18 cellular contexts compared by ENCODE assay signal in the genomic region with DNA sequence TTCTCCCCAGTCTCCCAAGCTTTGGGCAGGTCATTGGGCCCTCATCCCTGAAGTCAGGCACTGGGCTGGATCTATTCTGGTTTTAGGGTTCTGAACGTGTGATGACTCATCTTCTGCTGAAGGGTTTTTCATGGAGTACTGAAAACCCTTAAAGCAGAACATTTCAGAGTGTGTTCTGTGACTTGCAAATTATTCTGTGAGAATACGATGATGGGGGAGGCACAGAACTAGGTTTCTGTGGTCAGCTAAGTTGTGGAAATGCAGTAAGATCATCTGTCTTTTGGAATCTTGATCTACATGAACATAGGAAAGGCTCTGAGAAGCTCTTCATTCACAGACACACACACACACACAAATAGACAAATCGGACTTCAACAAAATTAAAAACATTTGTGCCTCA. TPM values are rescaled to one million over a fixed set of nuclear protein-coding genes. Genes with fewer than 3 reads are reported as not detected.
DNase-seq lines count a peak whose midpoint lies in the region; ATAC-seq and TF ChIP-seq lines count a peak whose summit lies in the region.
"Had no signal": no experiment of that assay in that cellular context is flagged by ENCODE, and none has a peak within 500 bp of the region (broad histone marks: within the 10 kb centered on the region; RNA-seq: fewer than 3 reads in every experiment).

No MANE protein-coding gene starts in this region.

- H3K4me1 ChIP-seq in SK-N-SH (ENCODE audit: control insufficient read depth in 1 of 2, insufficient read depth in 2 of 2, low read depth in 1 of 2, low read length in 1 of 2) (peaks cover 19 to 44% of the 10 kb centered on the region in 2 experiments), esophagus squamous epithelium (peaks cover 0 to 33% (median 20%) of the 10 kb centered on the region in 3 donors), gastrocnemius medialis (peaks cover 0 to 7% of the 10 kb centered on the region in 2 donors)

- peaks cover 3% of the 10 kb centered on the region for H3K9me3 Mint-ChIP-seq in stimulated activated memory B cell treated with anti-CD40 and anti-IgM and Interleukin-4, amounts not matched to agents 10 μg/mL and 1 μg/mL and 100 μg/mL, for 72 hours
- H3K9me3 Mint-ChIP-seq: activated naive CD4-positive, alpha-beta T cell treated with anti-CD3 and anti-CD28 coated beads, Interleukin-2, amount 50 U/mL, for 24 hours; T-cell had no signal

- peaks cover 24% of the 10 kb centered on the region for H3K27me3 Mint-ChIP-seq in stimulated activated memory B cell treated with anti-CD40 and anti-IgM and Interleukin-4, amounts not matched to agents 10 μg/mL and 1 μg/mL and 100 μg/mL, for 72 hours
- H3K27me3 Mint-ChIP-seq: activated naive CD4-positive, alpha-beta T cell treated with anti-CD3 and anti-CD28 coated beads, Interleukin-2, amount 50 U/mL, for 24 hours had no signal

- H3K27me3 ChIP-seq in SK-N-SH (ENCODE audit: insufficient read depth) (no peaks in the 10 kb centered on the region), esophagus squamous epithelium (peaks cover 0 to 19% (median 0%) of the 10 kb centered on the region in 4 donors), gastrocnemius medialis (no peaks in the 10 kb centered on the region)
- H3K27me3 ChIP-seq: testis had no signal

- peaks cover 98% of the 10 kb centered on the region for H3K79me2 ChIP-seq in SK-N-SH (ENCODE audit: insufficient read depth)

- no peaks in the 10 kb centered on the region for H3K4me1 Mint-ChIP-seq in stimulated activated memory B cell treated with anti-CD40 and anti-IgM and Interleukin-4, amounts not matched to agents 10 μg/mL and 1 μg/mL and 100 μg/mL, for 72 hours
- H3K4me1 Mint-ChIP-seq: activated naive CD4-positive, alpha-beta T cell treated with anti-CD3 and anti-CD28 coated beads, Interleukin-2, amount 50 U/mL, for 24 hours; T-cell had no signal

- 50% methylated on average over 3 of the region's 3 CpGs for WGBS in SK-N-SH (ENCODE audit: low lambda C conversion rate)
- 47 to 50% methylated on average over 3 of the region's 3 CpGs for WGBS in esophagus squamous epithelium, 2 donors

- TF ChIP-seq CTCF in SK-N-SH (IDR thresholded peaks at IDR 0.05) (no peak), esophagus squamous epithelium (IDR thresholded peaks at IDR 0.05) (no peak), GM20000 (IDR thresholded peaks at IDR 0.05; ENCODE audit: extremely low read depth, missing control alignments) (no peak), gastrocnemius medialis (IDR thresholded peaks at IDR 0.05 in 4 of 5, conservative IDR thresholded peaks at IDR 0.05 in 1 of 5) (no peak)

- no peak for ATAC-seq in stimulated activated memory B cell treated with anti-CD40 and anti-IgM and Interleukin-4, amounts not matched to agents 10 μg/mL and 1 μg/mL and 100 μg/mL, for 72 hours
- ATAC-seq in gastrocnemius medialis, result no peak
- ATAC-seq: HCT116, T-cell had no signal

- peak overlapping the region; percentile 35 for H3K4me2 ChIP-seq in SK-N-SH
- H3K4me2 ChIP-seq: PC-9 had no signal

- no peak overlapping the region for H3K27ac Mint-ChIP-seq in stimulated activated memory B cell treated with anti-CD40 and anti-IgM and Interleukin-4, amounts not matched to agents 10 μg/mL and 1 μg/mL and 100 μg/mL, for 72 hours
- H3K27ac Mint-ChIP-seq: activated naive CD4-positive, alpha-beta T cell treated with anti-CD3 and anti-CD28 coated beads, Interleukin-2, amount 50 U/mL, for 24 hours; T-cell had no signal

- POLR2A ChIA-PET in SK-N-SH (lab: Yijun Ruan, JAX), result no interaction called here

- H3K4me3 ChIP-seq in SK-N-SH (ENCODE audit: low read depth in 2 of 2, low read length in 1 of 2), result no peak overlapping the region
- H3K4me3 ChIP-seq in esophagus squamous epithelium, result no peak overlapping the region
- H3K4me3 ChIP-seq in gastrocnemius medialis, result no peak overlapping the region
- H3K4me3 ChIP-seq: PC-9, testis had no signal

- H3K9me3 ChIP-seq in SK-N-SH, result no peaks in the 10 kb centered on the region
- H3K9me3 ChIP-seq in esophagus squamous epithelium, result no peaks in the 10 kb centered on the region
- no peaks in the 10 kb centered on the region for H3K9me3 ChIP-seq in gastrocnemius medialis
- H3K9me3 ChIP-seq: testis had no signal

- intact Hi-C loops in esophagus squamous epithelium (cut with DNase I), result no loop called here
- intact Hi-C loops in gastrocnemius medialis (cut with DNase I; ENCODE audit: low total_unique reads), result no loop called here

- in situ Hi-C loops in gastrocnemius medialis (cut with MboI; ENCODE audit: low sequenced_read_pairs in 4 of 4), result no loop called here

- H3K27ac ChIP-seq in SK-N-SH (ENCODE audit: low read depth in 2 of 2, low read length in 1 of 2), result peak overlapping the region; percentile 67 to 88; a peak in 3 of 4 replicates
- peak overlapping the region in 3 of 4 donors; percentile 20 to 64 (median 59) for H3K27ac ChIP-seq in esophagus squamous epithelium
- no peak overlapping the region for H3K27ac ChIP-seq in gastrocnemius medialis
- H3K27ac ChIP-seq: C4-2B, PC-9, testis had no signal

- CTCF ChIA-PET in SK-N-SH (lab: Yijun Ruan, JAX), result interaction anchor here (0.7 to 5.3 kb wide), 2 partner anchors 119 to 208 kb away, joined by 3 to 17 read pairs; no protein-coding TSS in a partner anchor

- H2AFZ ChIP-seq in SK-N-SH (ENCODE audit: low read depth), result no peak overlapping the region
- H2AFZ ChIP-seq: PC-9 had no signal

- H3K36me3 ChIP-seq in SK-N-SH (replicated peaks in 1 of 2; ENCODE audit: control insufficient read depth in 1 of 2, insufficient read depth in 2 of 2, low read length in 1 of 2) (peaks cover 0 to 32% of the 10 kb centered on the region in 2 experiments), esophagus squamous epithelium (no peaks in the 10 kb centered on the region), gastrocnemius medialis (no peaks in the 10 kb centered on the region)

- DNase-seq in GF-D8 (lab: John Stamatoyannopoulos, UW) (peak; percentile 32), SK-N-SH (no peak), esophagus squamous epithelium (lab: John Stamatoyannopoulos, UW) (no peak), renal cortical epithelial cell (ENCODE audit: low read depth) (peak; percentile 57), NCI-H1436 (lab: John Stamatoyannopoulos, UW) (no peak), GM20000 (ENCODE audit: low spot score) (no peak), gastrocnemius medialis (no peak)
- DNase-seq: DMS79 treated with DMSO at 0.1 percent for 48 hours; NCI-H187; occipital lobe; PC-9; stimulated activated CD4-positive, alpha-beta T cell treated with anti-CD3 and anti-CD28 coated beads, Interleukin-15, amount 100 ng/mL, for 24 hours; T-cell; testis had no signal

- no peaks in the 10 kb centered on the region for H3K36me3 Mint-ChIP-seq in stimulated activated memory B cell treated with anti-CD40 and anti-IgM and Interleukin-4, amounts not matched to agents 10 μg/mL and 1 μg/mL and 100 μg/mL, for 72 hours
- H3K36me3 Mint-ChIP-seq: activated naive CD4-positive, alpha-beta T cell treated with anti-CD3 and anti-CD28 coated beads, Interleukin-2, amount 50 U/mL, for 24 hours; T-cell had no signal

- peak overlapping the region; percentile 24; the same call in 1 of the 2 replicates for H3K9ac ChIP-seq in SK-N-SH

- H3K4me3 Mint-ChIP-seq in stimulated activated memory B cell treated with anti-CD40 and anti-IgM and Interleukin-4, amounts not matched to agents 10 μg/mL and 1 μg/mL and 100 μg/mL, for 72 hours, result no peak overlapping the region
- H3K4me3 Mint-ChIP-seq: activated naive CD4-positive, alpha-beta T cell treated with anti-CD3 and anti-CD28 coated beads, Interleukin-2, amount 50 U/mL, for 24 hours; T-cell had no signal

- no peak for TF ChIP-seq RAD21 in SK-N-SH (IDR thresholded peaks at IDR 0.05; ENCODE audit: low read length)

- H3K9me2 ChIP-seq in SK-N-SH, result no peaks in the 10 kb centered on the region

- peaks cover 34% of the 10 kb centered on the region for H4K20me1 ChIP-seq in SK-N-SH (ENCODE audit: insufficient read depth)

- TF ChIP-seq EP300 in SK-N-SH (IDR thresholded peaks at IDR 0.05; ENCODE audit: borderline replicate concordance in 1 of 2, low read depth in 1 of 2, low read length in 1 of 2), result no peak

- H3F3A ChIP-seq in SK-N-SH (replicated peaks; ENCODE audit: insufficient read depth), result peaks cover 88% of the 10 kb centered on the region

- TF ChIP-seq POLR2A in esophagus squamous epithelium (IDR thresholded peaks at IDR 0.05) (no peak), gastrocnemius medialis (IDR thresholded peaks at IDR 0.05) (no peak)

TF ChIP-seq in SK-N-SH, 30 proteins besides CTCF, POLR2A, EP300 and RAD21 (continues in another document):
- TF ChIP-seq FOXM1 (IDR thresholded peaks at IDR 0.05; ENCODE audit: low read depth), result no peak
- no peak for TF ChIP-seq EZH2phosphoT487 (IDR thresholded peaks at IDR 0.05; ENCODE audit: borderline replicate concordance, low read depth)
- no peak for TF ChIP-seq RFX5 (IDR thresholded peaks at IDR 0.05; ENCODE audit: low read length)
- no peak for TF ChIP-seq CHD2 (IDR thresholded peaks at IDR 0.05; ENCODE audit: low read length, partially characterized antibody)
- no peak for TF ChIP-seq FOSL2 (IDR thresholded peaks at IDR 0.05; ENCODE audit: borderline replicate concordance, low read depth)

RNA-seq across cellular contexts. Expression of gene NAV1, which starts 46.2 kb away (rescaled TPM):
- 13.3 and 16.1 TPM in 2 replicates for polyA plus RNA-seq in SK-N-SH (2012; rRNA removed)
- polyA plus RNA-seq in SK-N-SH (2012; cell fraction: cytosol; rRNA removed), result 11.1 and 14.3 TPM in 2 replicates
- polyA plus RNA-seq in SK-N-SH (2012; cell fraction: nucleus; rRNA removed), result 39.7 and 44.9 TPM in 2 replicates
- total RNA-seq in esophagus squamous epithelium (10 to 100 TPM; 18.1 to 25.5 (median 21.0) TPM), renal cortical epithelial cell (5.2 and 17.1 TPM in 2 replicates), gastrocnemius medialis (1 to 10 TPM; 4.2 to 9.1 (median 7.1) TPM)

Comparison
In these comparisons a context has a peak if more than half of its experiments do, and no peak if none do; other contexts are left out.
1. DNase-seq: peak in GF-D8 (single experiment) and renal cortical epithelial cell (single experiment); none in SK-N-SH (single experiment), esophagus squamous epithelium (single experiment), NCI-H1436 (single experiment), GM20000 (single experiment) and gastrocnemius medialis (0 of 2).
2. H3K27ac ChIP-seq: peak in SK-N-SH (2 of 2) and esophagus squamous epithelium (3 of 4); none in gastrocnemius medialis (0 of 4).